17 cellular contexts compared by ENCODE assay signal in genomic region chr11:45855308-45855707, GRCh38. TPM values are rescaled to one million over a fixed set of nuclear protein-coding genes. Genes with fewer than 3 reads are reported as not detected.
DNase-seq lines count a peak whose midpoint lies in the region; ATAC-seq and TF ChIP-seq lines count a peak whose summit lies in the region.
"Had no signal": no experiment of that assay in that cellular context is flagged by ENCODE, and none has a peak within 500 bp of the region (broad histone marks: within the 10 kb centered on the region; RNA-seq: fewer than 3 reads in every experiment).

No MANE protein-coding gene starts in this region.

- 51 to 59% (median 53%) methylated on average over 5 of the region's 5 CpGs for WGBS in heart left ventricle, 4 donors
- 77 to 84% methylated on average over 2 to 3 of the region's 5 CpGs for WGBS in esophagus squamous epithelium, 2 donors
- WGBS in psoas muscle, 3 donors, result 59 to 70% (median 65%) methylated on average over 5 of the region's 5 CpGs

- no peak for ATAC-seq in heart left ventricle
- no peak for ATAC-seq in Right ventricle myocardium inferior
- no peak for ATAC-seq in psoas muscle
- no peak for ATAC-seq in upper lobe of right lung
- ATAC-seq in GM19328 (IDR thresholded peaks at IDR 0.05; ENCODE audit: unreplicated experiment), result no peak
- ATAC-seq: Panc1 had no signal

- H3K36me3 ChIP-seq in heart left ventricle, result peaks cover 0 to 43% (median 34%) of the 10 kb centered on the region in 9 donors
- H3K36me3 ChIP-seq in esophagus squamous epithelium, result peaks cover 0 to 46% (median 0%) of the 10 kb centered on the region in 3 donors
- peaks cover 0 to 19% of the 10 kb centered on the region in 2 donors for H3K36me3 ChIP-seq in psoas muscle (ENCODE audit: insufficient read depth in 1 of 2, low read depth in 1 of 2)
- H3K36me3 ChIP-seq in upper lobe of right lung, result peaks cover 37% of the 10 kb centered on the region

- H3K4me3 ChIP-seq in heart left ventricle, result no peak overlapping the region
- H3K4me3 ChIP-seq in esophagus squamous epithelium, result no peak overlapping the region
- H3K4me3 ChIP-seq in psoas muscle, result no peak overlapping the region
- H3K4me3 ChIP-seq in upper lobe of right lung, result no peak overlapping the region

- H3K27me3 ChIP-seq in heart left ventricle, result no peaks in the 10 kb centered on the region
- no peaks in the 10 kb centered on the region for H3K27me3 ChIP-seq in esophagus squamous epithelium
- H3K27me3 ChIP-seq in psoas muscle (ENCODE audit: insufficient read depth in 3 of 3, low read length in 2 of 3), result no peaks in the 10 kb centered on the region
- H3K27me3 ChIP-seq in upper lobe of right lung, result no peaks in the 10 kb centered on the region

- peak overlapping the region; percentile 36 to 99 (median 90) for H3K27ac ChIP-seq in heart left ventricle
- H3K27ac ChIP-seq in esophagus squamous epithelium, result peak overlapping the region; percentile 13 to 77 (median 74)
- peak overlapping the region; percentile 96 for H3K27ac ChIP-seq in psoas muscle
- H3K27ac ChIP-seq in upper lobe of right lung, result peak overlapping the region; percentile 82
- H3K27ac ChIP-seq: C4-2B had no signal

- TF ChIP-seq POLR2A in heart left ventricle (IDR thresholded peaks at IDR 0.05) (no peak), esophagus squamous epithelium (IDR thresholded peaks at IDR 0.05) (no peak)

- H3K4me1 ChIP-seq in heart left ventricle (peaks cover 31 to 100% (median 92%) of the 10 kb centered on the region in 12 donors), esophagus squamous epithelium (peaks cover 23 to 95% (median 57%) of the 10 kb centered on the region in 3 donors), psoas muscle (peaks cover 97% of the 10 kb centered on the region), upper lobe of right lung (peaks cover 93% of the 10 kb centered on the region)

- no peak for DNase-seq in heart left ventricle
- DNase-seq in Right ventricle myocardium inferior (ENCODE audit: missing footprints), result no peak
- DNase-seq in esophagus squamous epithelium (lab: John Stamatoyannopoulos, UW), result no peak
- no peak for DNase-seq in psoas muscle
- no peak for DNase-seq in upper lobe of right lung
- no peak for DNase-seq in NCI-H1105 (lab: John Stamatoyannopoulos, UW)
- no peak for DNase-seq in effector CD4-positive, alpha-beta T cell
- DNase-seq: activated CD4-positive, alpha-beta T cell treated with anti-CD3 and anti-CD28 coated beads, Interleukin-2, amount 10 ng/mL, durations not matched to agents 24 days and 14 days; DMS53; HCEC 1CT; Kasumi-1; NCI-H2171; NCI-H748 treated with DMSO at 0.1 percent for 48 hours; small intestine had no signal

- TF ChIP-seq CTCF in heart left ventricle (IDR thresholded peaks at IDR 0.05) (no peak), esophagus squamous epithelium (IDR thresholded peaks at IDR 0.05) (no peak), psoas muscle (IDR thresholded peaks at IDR 0.05) (no peak), upper lobe of right lung (IDR thresholded peaks at IDR 0.05) (no peak)

- intact Hi-C loops in heart left ventricle (cut with DNase I) (no loop called here), Right ventricle myocardium inferior (cut with DNase I) (no loop called here), esophagus squamous epithelium (cut with DNase I) (no loop called here), psoas muscle (cut with DNase I) (no loop called here), upper lobe of right lung (cut with DNase I) (no loop called here)

- H3K9me3 ChIP-seq in heart left ventricle (no peaks in the 10 kb centered on the region), esophagus squamous epithelium (no peaks in the 10 kb centered on the region), psoas muscle (no peaks in the 10 kb centered on the region), upper lobe of right lung (no peaks in the 10 kb centered on the region)

RNA-seq across cellular contexts. Expression of gene CRY2, which starts 8.0 kb away (rescaled TPM):
- 100 to 1,000 TPM in 2 of 9 donors, 10 to 100 TPM in 7; 40.2 to 132 (median 72.7) TPM for total RNA-seq in heart left ventricle
- polyA plus RNA-seq in heart left ventricle, result 10 to 100 TPM; 23.2 to 26.6 TPM
- 69.8 TPM for total RNA-seq in Right ventricle myocardium inferior
- 10 to 100 TPM in 3 of 4 donors, 1 to 10 TPM in 1; 5.6 to 21.0 (median 13.4) TPM for total RNA-seq in esophagus squamous epithelium
- 10 to 100 TPM; 28.7 to 64.5 (median 45.5) TPM for total RNA-seq in psoas muscle
- polyA plus RNA-seq in psoas muscle, result 10 to 100 TPM; 15.4 to 30.7 (median 20.8) TPM
- total RNA-seq in upper lobe of right lung, result 54.2 TPM

RNA-seq across cellular contexts. Expression of gene MAPK8IP1, which starts 30.1 kb away (rescaled TPM):
- total RNA-seq in heart left ventricle, result 1 to 10 TPM; 5.0 to 8.0 (median 7.6) TPM
- 1 to 10 TPM; 2.4 to 3.1 TPM for polyA plus RNA-seq in heart left ventricle
- total RNA-seq in Right ventricle myocardium inferior, result 5.9 TPM
- total RNA-seq in esophagus squamous epithelium, result 1 to 10 TPM in 3 of 4 donors, under 1 TPM in 1; 0.57 to 4.0 (median 1.3) TPM
- total RNA-seq in psoas muscle, result 1 to 10 TPM; 1.3 to 2.6 (median 2.0) TPM
- under 1 TPM; 0.53 to 1.00 (median 0.82) TPM for polyA plus RNA-seq in psoas muscle
- total RNA-seq in upper lobe of right lung, result 6.4 TPM

RNA-seq across cellular contexts. Expression of gene SLC35C1, which starts 50.4 kb away (rescaled TPM):
- total RNA-seq in heart left ventricle (10 to 100 TPM in 4 of 9 donors, 1 to 10 TPM in 5; 5.5 to 11.3 (median 7.8) TPM), Right ventricle myocardium inferior (6.0 TPM), esophagus squamous epithelium (10 to 100 TPM; 23.6 to 68.6 (median 28.2) TPM), psoas muscle (1 to 10 TPM; 5.3 to 8.7 (median 6.9) TPM), upper lobe of right lung (25.1 TPM)
- polyA plus RNA-seq in heart left ventricle (10 to 100 TPM in 1 of 2 donors, 1 to 10 TPM in 1; 5.3 to 21.0 TPM), psoas muscle (10 to 100 TPM in 2 of 3 donors, 1 to 10 TPM in 1; 6.7 to 11.8 (median 10.1) TPM)

RNA-seq across cellular contexts. Expression of gene FREY1, which starts 51.8 kb away (rescaled TPM):
- total RNA-seq in heart left ventricle (under 1 TPM in 4 of 9 donors, not detected in 5; 0.37 to 1.00 (median 0.46) TPM), Right ventricle myocardium inferior (not detected), esophagus squamous epithelium (1 to 10 TPM in 2 of 4 donors, under 1 TPM in 1, not detected in 1; 0.57 to 2.1 (median 1.2) TPM), psoas muscle (under 1 TPM in 2 of 4 donors, not detected in 2; 0.37 to 0.56 TPM), upper lobe of right lung (0.75 TPM)
- polyA plus RNA-seq in heart left ventricle (under 1 TPM; 0.40 to 0.46 TPM), psoas muscle (under 1 TPM in 1 of 3 donors, not detected in 2; 0.14 TPM)
